20 cellular contexts compared by ENCODE assay signal in genomic region chr11:24963879-24964278, GRCh38.
"Had no signal": no experiment of that assay in that cellular context is flagged by ENCODE, and none has a peak within 500 bp of the region (broad histone marks: within the 10 kb centered on the region; RNA-seq: fewer than 3 reads in every experiment).

No MANE protein-coding gene starts in this region.

- H3K36me3 ChIP-seq: breast epithelium had no signal

- H3K27ac ChIP-seq: breast epithelium had no signal

- H3K9me3 ChIP-seq: breast epithelium had no signal

- H3K4me1 ChIP-seq: breast epithelium had no signal

- ATAC-seq: activated CD4-positive, CD25-positive, alpha-beta regulatory T cell treated with anti-CD3 and anti-CD28 coated beads, Interleukin-2, amount 50 U/mL, for 24 hours; activated CD8-positive, alpha-beta memory T cell treated with anti-CD3 and anti-CD28 coated beads, Interleukin-2, amount 10 ng/mL, durations not matched to agents 7 days and 5 days; activated CD8-positive, alpha-beta T cell treated with anti-CD3 and anti-CD28 coated beads for 36 hours; left ventricle myocardium superior; naive thymus-derived CD8-positive, alpha-beta T cell; stimulated activated naive B cell treated with anti-CD40 and anti-IgM and Interleukin-4, amounts not matched to agents 10 μg/mL and 1 μg/mL and 100 μg/mL, for 72 hours; T-helper 17 cell had no signal

- H3K4me3 ChIP-seq: breast epithelium had no signal

- DNase-seq: activated CD4-positive, alpha-beta T cell treated with anti-CD3 and anti-CD28 coated beads, Interleukin-2, amount 10 ng/mL, durations not matched to agents 7 days and 5 days; activated CD8-positive, alpha-beta memory T cell treated with anti-CD3 and anti-CD28 coated beads, Interleukin-2, amount 10 ng/mL, durations not matched to agents 7 days and 5 days; activated CD8-positive, alpha-beta T cell treated with anti-CD3 and anti-CD28 coated beads for 36 hours; activated gamma-delta T cell treated with Interleukin-2 at 50 U/mL for 16 hours; effector CD4-positive, alpha-beta T cell; erythroblast; head of caudate nucleus; hypothalamus; left ventricle myocardium superior; mammary epithelial cell; naive thymus-derived CD8-positive, alpha-beta T cell; retina; stimulated activated CD4-positive, alpha-beta T cell treated with anti-CD3 and anti-CD28 coated beads, Interleukin-2, amount 100 ng/mL, for 48 hours; stimulated activated CD8-positive, alpha-beta memory T cell treated with anti-CD3 and anti-CD28 coated beads, Interleukin-4, amount 100 ng/mL, for 48 hours; stimulated activated naive B cell treated with anti-CD40 and anti-IgM and Interleukin-4, amounts not matched to agents 10 μg/mL and 1 μg/mL and 100 μg/mL, for 72 hours; SW 1271; T-helper 17 cell; trophoblast cell had no signal

- H3K27me3 ChIP-seq: breast epithelium had no signal
